ENCODE assay signal across 1 cellular context in genomic region chr13:80296638-80297037, GRCh38.
TF ChIP-seq lines count a peak whose summit lies in the region.

No MANE protein-coding gene starts in this region.

TF ChIP-seq in GM23338, 12 proteins besides CTCF, POLR2A, EP300 and RAD21 (continued from another document):
- TF ChIP-seq EZH2phosphoT487 (IDR thresholded peaks at IDR 0.05; ENCODE audit: unreplicated experiment) (no peak), ZNF114 (CRISPR knock-in tag; IDR thresholded peaks at IDR 0.05) (no peak), NANOG (IDR thresholded peaks at IDR 0.05; ENCODE audit: borderline replicate concordance) (no peak)
TF ChIP-seq in GM23338: peak in this region for 0.
